ENCODE assay signal across 9 cellular contexts in genomic region chr1:9425859-9426258, GRCh38.
DNase-seq lines count a peak whose midpoint lies in the region; ATAC-seq and FAIRE-seq lines count a peak whose summit lies in the region.
"Had no signal": no experiment of that assay in that cellular context is flagged by ENCODE, and none has a peak within 500 bp of the region (broad histone marks: within the 10 kb centered on the region; RNA-seq: fewer than 3 reads in every experiment).

No MANE protein-coding gene starts in this region.

- peak overlapping the region; percentile 73 to 80 for H3K4me3 Mint-ChIP-seq in activated T-cell treated with anti-CD3 and anti-CD28 coated beads, Interleukin-2, amount 50 U/mL, for 72 hours
- H3K4me3 Mint-ChIP-seq in stimulated activated effector memory CD8-positive, alpha-beta T cell treated with anti-CD3 and anti-CD28 coated beads, Interleukin-12 subunit alpha, Interleukin-12 subunit beta, amount 100 ng/mL, for 72 hours = peak overlapping the region; percentile 55

- intact Hi-C loops in left colon (cut with DNase I, micrococcal nuclease) = no loop called here

- no peaks in the 10 kb centered on the region for H3K27me3 ChIP-seq in H7 (ENCODE audit: control insufficient read depth, insufficient read depth, low read length)

- H3K4me1 Mint-ChIP-seq in activated T-cell treated with anti-CD3 and anti-CD28 coated beads, Interleukin-2, amount 50 U/mL, for 72 hours (ENCODE audit: low read depth) = peaks cover 59% of the 10 kb centered on the region
- H3K4me1 Mint-ChIP-seq in stimulated activated effector memory CD8-positive, alpha-beta T cell treated with anti-CD3 and anti-CD28 coated beads, Interleukin-12 subunit alpha, Interleukin-12 subunit beta, amount 100 ng/mL, for 72 hours = peaks cover 40% of the 10 kb centered on the region

- no peak for FAIRE-seq in frontal cortex (lab: Jason Lieb, UNC)

- no peaks in the 10 kb centered on the region for H3K9me3 Mint-ChIP-seq in activated T-cell treated with anti-CD3 and anti-CD28 coated beads, Interleukin-2, amount 50 U/mL, for 72 hours
- no peaks in the 10 kb centered on the region for H3K9me3 Mint-ChIP-seq in stimulated activated effector memory CD8-positive, alpha-beta T cell treated with anti-CD3 and anti-CD28 coated beads, Interleukin-12 subunit alpha, Interleukin-12 subunit beta, amount 100 ng/mL, for 72 hours

- H3K27ac Mint-ChIP-seq in activated T-cell treated with anti-CD3 and anti-CD28 coated beads, Interleukin-2, amount 50 U/mL, for 72 hours = no peak overlapping the region
- no peak overlapping the region for H3K27ac Mint-ChIP-seq in stimulated activated effector memory CD8-positive, alpha-beta T cell treated with anti-CD3 and anti-CD28 coated beads, Interleukin-12 subunit alpha, Interleukin-12 subunit beta, amount 100 ng/mL, for 72 hours

- no peak overlapping the region for H3K4me3 ChIP-seq in H7 (ENCODE audit: insufficient read depth, low read depth, low read length)

- H3K36me3 ChIP-seq in H7 (replicated peaks; ENCODE audit: control insufficient read depth, insufficient read depth, low read length) = no peaks in the 10 kb centered on the region

- peaks cover 15% of the 10 kb centered on the region for H3K27me3 Mint-ChIP-seq in activated T-cell treated with anti-CD3 and anti-CD28 coated beads, Interleukin-2, amount 50 U/mL, for 72 hours (ENCODE audit: low read depth)

- no peaks in the 10 kb centered on the region for H3K36me3 Mint-ChIP-seq in activated T-cell treated with anti-CD3 and anti-CD28 coated beads, Interleukin-2, amount 50 U/mL, for 72 hours (ENCODE audit: insufficient read depth in 2 of 2)
- peaks cover 20% of the 10 kb centered on the region for H3K36me3 Mint-ChIP-seq in stimulated activated effector memory CD8-positive, alpha-beta T cell treated with anti-CD3 and anti-CD28 coated beads, Interleukin-12 subunit alpha, Interleukin-12 subunit beta, amount 100 ng/mL, for 72 hours

- ATAC-seq in activated T-cell treated with anti-CD3 and anti-CD28 coated beads, Interleukin-2, amount 50 U/mL, for 72 hours (replicated peaks in 1 of 2) = no peak
- ATAC-seq in HG02973 (IDR thresholded peaks at IDR 0.05; ENCODE audit: unreplicated experiment) = peak; percentile 13
- no peak for ATAC-seq in stimulated activated effector memory CD8-positive, alpha-beta T cell treated with anti-CD3 and anti-CD28 coated beads, Interleukin-12 subunit alpha, Interleukin-12 subunit beta, amount 100 ng/mL, for 72 hours
- no peak for ATAC-seq in left colon

- DNase-seq in activated T-cell treated with anti-CD3 and anti-CD28 coated beads, Interleukin-2, amount 50 U/mL, for 72 hours = no peak
- DNase-seq in activated T-cell treated with anti-CD3 and anti-CD28 coated beads for 4 hours = no peak
- peak; percentile 87 for DNase-seq in RPMI8226
- DNase-seq in stimulated activated effector memory CD8-positive, alpha-beta T cell treated with anti-CD3 and anti-CD28 coated beads, Interleukin-12 subunit alpha, Interleukin-12 subunit beta, amount 100 ng/mL, for 72 hours (ENCODE audit: low spot score in 2 of 2) = peak in 1 of 2 donors; percentile 54
- DNase-seq in frontal cortex (ENCODE audit: low spot score in 2 of 2) = no peak
- DNase-seq in left colon = no peak
- no peak for DNase-seq in H7
- DNase-seq: NCI-H1930 had no signal
